ENCODE assay signal across 3 cellular contexts in genomic region chr20:51578145-51578459, GRCh38.
A peak's percentile ranks its signal among the peaks of the same experiment; 100 is the strongest.
TF ChIP-seq lines count a peak whose summit lies in the region.

No MANE protein-coding gene starts in this region.

TF ChIP-seq in HepG2, 621 proteins besides CTCF, POLR2A, EP300 and RAD21:
- TF ChIP-seq HNF4A (CRISPR knock-in tag; IDR thresholded peaks at IDR 0.05) (no peak), ZNF143 (CRISPR knock-in tag; IDR thresholded peaks at IDR 0.05) (peak; percentile 69), NFYC (CRISPR knock-in tag; IDR thresholded peaks at IDR 0.05) (peak; percentile 72), NFYB (CRISPR knock-in tag; IDR thresholded peaks at IDR 0.05) (peak; percentile 40; the same call in 1 of the 2 replicates)
- TF ChIP-seq, protein P1, sequence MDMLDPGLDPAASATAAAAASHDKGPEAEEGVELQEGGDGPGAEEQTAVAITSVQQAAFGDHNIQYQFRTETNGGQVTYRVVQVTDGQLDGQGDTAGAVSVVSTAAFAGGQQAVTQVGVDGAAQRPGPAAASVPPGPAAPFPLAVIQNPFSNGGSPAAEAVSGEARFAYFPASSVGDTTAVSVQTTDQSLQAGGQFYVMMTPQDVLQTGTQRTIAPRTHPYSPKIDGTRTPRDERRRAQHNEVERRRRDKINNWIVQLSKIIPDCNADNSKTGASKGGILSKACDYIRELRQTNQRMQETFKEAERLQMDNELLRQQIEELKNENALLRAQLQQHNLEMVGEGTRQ (IDR thresholded peaks at IDR 0.05; ENCODE audit: low read depth, low read length) = peak; percentile 66
- TF ChIP-seq, protein P1 (CRISPR knock-in tag; IDR thresholded peaks at IDR 0.05; ENCODE audit: borderline replicate concordance) = peak; percentile 67; the same call in 1 of the 2 replicates

TF ChIP-seq in Ishikawa, 13 proteins besides CTCF, POLR2A, EP300 and RAD21:
- TF ChIP-seq FOXM1 (IDR thresholded peaks at IDR 0.05; ENCODE audit: borderline replicate concordance, low read depth) (no peak), USF1 (IDR thresholded peaks at IDR 0.05) (peak; percentile 67)

TF ChIP-seq in H1, 55 proteins besides CTCF, POLR2A, EP300 and RAD21:
- no peak for TF ChIP-seq RBBP5 (IDR thresholded peaks at IDR 0.05; ENCODE audit: borderline replicate concordance, low read depth, low read length)
- TF ChIP-seq NANOG (IDR thresholded peaks at IDR 0.05; ENCODE audit: insufficient read depth, low read depth, low read length, poor library complexity, severe bottlenecking) = no peak
- TF ChIP-seq, protein P1 (IDR thresholded peaks at IDR 0.05; ENCODE audit: low read length) = 0 out of 2 replicates have a peak, but pooled peaks have one; percentile 24
